ENCODE assay signal across 16 cellular contexts in the genomic region with DNA sequence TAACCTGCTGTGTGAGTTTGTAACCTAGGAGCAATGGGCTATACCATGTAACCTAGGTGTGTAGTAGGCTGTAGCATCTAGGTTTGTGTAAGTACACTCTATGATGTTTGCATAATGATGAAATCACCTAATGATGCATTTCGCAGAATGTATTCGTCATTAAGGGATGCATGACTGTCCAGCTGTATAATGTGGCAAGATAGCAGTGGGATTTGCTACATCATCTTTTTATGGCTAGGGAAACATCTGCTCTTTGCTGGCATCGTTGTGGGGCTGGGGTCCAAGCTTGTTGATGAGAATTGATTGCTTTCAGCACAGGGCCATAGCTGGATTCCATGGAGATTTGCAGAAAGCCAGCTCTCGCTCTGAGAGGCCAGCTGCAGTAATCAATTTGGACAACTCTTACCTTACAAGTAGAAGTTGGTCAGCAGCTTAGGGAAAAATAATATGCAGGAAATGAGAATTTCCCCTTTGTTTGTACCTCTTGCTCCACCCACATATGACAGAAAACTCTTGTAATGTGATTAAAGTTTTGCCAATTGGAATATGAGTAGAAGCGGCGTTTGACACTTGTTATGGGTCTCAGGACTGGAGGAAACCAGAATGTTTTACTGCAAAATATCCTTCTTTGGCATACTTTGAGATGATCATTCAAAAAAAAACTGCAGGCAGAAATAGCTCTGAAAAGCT.
"Had no signal": no experiment of that assay in that cellular context is flagged by ENCODE, and none has a peak within 500 bp of the region (broad histone marks: within the 10 kb centered on the region; RNA-seq: fewer than 3 reads in every experiment).

No MANE protein-coding gene starts in this region.

- H3K4me3 ChIP-seq: colonic mucosa, heart left ventricle, skin epidermis had no signal

- H3K27ac ChIP-seq: colonic mucosa, epithelial cell of prostate, parathyroid adenoma, skin epidermis had no signal

- H3K9ac ChIP-seq: parathyroid adenoma had no signal

- H3K27me3 ChIP-seq: colonic mucosa, heart left ventricle had no signal

- DNase-seq: activated CD4-positive, alpha-beta T cell treated with anti-CD3 and anti-CD28 coated beads for 48 hours; activated naive CD4-positive, alpha-beta T cell; activated naive CD8-positive, alpha-beta T cell treated with anti-CD3 and anti-CD28 coated beads, Interleukin-2, amount 50 U/mL, for 24 hours; caudate nucleus; colonic mucosa; effector CD8-positive, alpha-beta T cell; foreskin fibroblast; heart left ventricle; kidney; midbrain; naive B cell; retina; stimulated activated CD4-positive, alpha-beta T cell treated with anti-CD3 and anti-CD28 coated beads, Interleukin-4, amount 100 ng/mL, for 4 hours had no signal

- H3K4me1 ChIP-seq: colonic mucosa had no signal

- H3K36me3 ChIP-seq: colonic mucosa, heart left ventricle had no signal

- H3K9me3 ChIP-seq: colonic mucosa had no signal

- H3K79me2 ChIP-seq: parathyroid adenoma had no signal

- ATAC-seq: activated naive CD8-positive, alpha-beta T cell treated with anti-CD3 and anti-CD28 coated beads, Interleukin-2, amount 50 U/mL, for 24 hours had no signal

- H2AFZ ChIP-seq: parathyroid adenoma had no signal
